In the genomic region with DNA sequence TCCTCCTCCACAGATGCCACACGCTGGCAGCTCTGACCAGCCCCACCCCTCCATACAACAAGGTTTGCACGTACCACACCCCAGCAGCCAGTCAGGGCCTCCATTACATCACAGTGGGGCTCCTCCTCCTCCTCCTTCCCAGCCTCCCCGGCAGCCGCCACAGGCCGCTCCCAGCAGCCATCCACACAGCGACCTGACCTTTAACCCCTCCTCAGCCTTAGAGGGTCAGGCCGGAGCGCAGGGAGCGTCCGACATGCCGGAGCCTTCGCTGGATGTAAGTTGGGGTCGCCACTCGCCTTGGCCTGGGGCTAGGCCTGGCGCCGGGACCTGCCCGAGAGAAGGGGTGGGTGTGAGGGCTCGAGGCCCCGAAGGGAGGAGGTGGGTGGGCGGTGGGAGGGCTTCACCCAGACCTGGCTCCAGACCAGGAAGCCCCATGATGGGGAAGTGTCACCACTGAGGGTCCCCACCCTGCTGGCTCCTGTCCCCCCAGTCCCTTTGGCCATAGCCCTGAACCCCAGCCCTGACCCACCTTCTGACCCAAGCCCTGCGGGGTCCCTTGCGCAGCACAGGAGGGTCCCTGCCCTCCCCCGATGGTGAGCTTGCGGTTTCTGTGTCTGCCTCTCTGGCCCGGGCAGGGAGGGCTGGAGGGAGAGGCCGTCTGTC, we compare ENCODE assay signal across 16 cellular contexts. TPM values are rescaled to one million over a fixed set of nuclear protein-coding genes. Genes with fewer than 3 reads are reported as not detected.
DNase-seq lines count a peak whose midpoint lies in the region; ATAC-seq, FAIRE-seq and TF ChIP-seq lines count a peak whose summit lies in the region.
"Had no signal": no experiment of that assay in that cellular context is flagged by ENCODE, and none has a peak within 500 bp of the region (broad histone marks: within the 10 kb centered on the region; RNA-seq: fewer than 3 reads in every experiment).

No MANE protein-coding gene starts in this region.

- H2BK120ac ChIP-seq in IMR-90 (ENCODE audit: low read depth, low read length), result no peak overlapping the region

- no peak overlapping the region for H2BK5ac ChIP-seq in IMR-90 (ENCODE audit: low read depth, low read length, poor library complexity, severe bottlenecking)

- dilution Hi-C loops in IMR-90 (cut with HindIII; ENCODE audit: low sequenced_read_pairs, unreplicated experiment), result no loop called here

- peak overlapping the region; percentile 82 for H2AK9ac ChIP-seq in IMR-90 (replicated peaks; ENCODE audit: low read depth, low read length, poor library complexity)

- H3K4me3 ChIP-seq in IMR-90 (ENCODE audit: insufficient read depth, low read depth, low read length) (no peak overlapping the region), GM12878 (no peak overlapping the region), psoas muscle (no peak overlapping the region)
- H3K4me3 ChIP-seq: thyroid gland had no signal

- FAIRE-seq in GM12878 (lab: Jason Lieb, UNC), result no peak

- H3K9me3 ChIP-seq in IMR-90 (ENCODE audit: control insufficient read depth, insufficient read depth, low read length) (no peaks in the 10 kb centered on the region), GM12878 (replicated peaks; ENCODE audit: control insufficient read depth, insufficient read depth, low read length) (no peaks in the 10 kb centered on the region), psoas muscle (no peaks in the 10 kb centered on the region)
- H3K9me3 ChIP-seq: thyroid gland had no signal

- peaks cover 84% of the 10 kb centered on the region for H3K36me3 ChIP-seq in IMR-90 (ENCODE audit: control insufficient read depth, insufficient read depth, low read length)
- peaks cover 13 to 44% of the 10 kb centered on the region in 2 experiments; a peak in 3 of 4 replicates for H3K36me3 ChIP-seq in GM12878 (ENCODE audit: control insufficient read depth in 2 of 2, insufficient read depth in 2 of 2, low read length in 1 of 2)
- H3K36me3 ChIP-seq in psoas muscle (ENCODE audit: insufficient read depth in 1 of 2, low read depth in 1 of 2), result peaks cover 5 to 78% of the 10 kb centered on the region in 2 donors

- no peak overlapping the region for H3K23ac ChIP-seq in IMR-90 (ENCODE audit: low read depth, low read length)

- RAD21 ChIA-PET in GM12878 (lab: Charles Lee; ENCODE audit: unreplicated experiment), result no interaction called here

- H3K14ac ChIP-seq in IMR-90 (replicated peaks; ENCODE audit: low read depth, low read length), result no peak overlapping the region

- no peaks in the 10 kb centered on the region; the same call in 1 of the 2 replicates for H4K20me1 ChIP-seq in IMR-90 (ENCODE audit: insufficient read depth, low read length)
- H4K20me1 ChIP-seq in GM12878 (ENCODE audit: control insufficient read depth, insufficient read depth), result no peaks in the 10 kb centered on the region

- H3K79me1 ChIP-seq in IMR-90 (ENCODE audit: low read depth in 1 of 2, low read length in 2 of 2), result peaks cover 15 to 50% of the 10 kb centered on the region in 2 experiments; a peak in 3 of 4 replicates

- H3K4me2 ChIP-seq in IMR-90 (ENCODE audit: low read depth, low read length) (no peak overlapping the region), GM12878 (ENCODE audit: control insufficient read depth, insufficient read depth) (no peak overlapping the region)
- H3K4me2 ChIP-seq: KMS-11 had no signal

- DNase-seq in IMR-90 (no peak), GM12878 (ENCODE audit: low read depth, low spot score) (no peak), left ventricle myocardium superior (peak; percentile 23), psoas muscle (peak; percentile 14 to 53), NCI-H526 treated with DMSO at 0.1 percent for 48 hours (lab: John Stamatoyannopoulos, UW) (no peak), GM19238 (ENCODE audit: insufficient read length, low spot score) (no peak), NCI-H2029 treated with DMSO at 0.1 percent for 48 hours (lab: John Stamatoyannopoulos, UW) (no peak)
- DNase-seq: activated B cell treated with CpG ODN at 0.5 μM for 24 hours, cortex of kidney, DMS79, HCEC 1CT, NCI-H1417, OCI-M1, thyroid gland had no signal

- H3K18ac ChIP-seq in IMR-90 (ENCODE audit: low read depth, low read length), result no peak overlapping the region

- no peak overlapping the region for H4K5ac ChIP-seq in IMR-90 (ENCODE audit: low read depth, low read length)

- 75% methylated on average over 4 of the region's 26 CpGs; no CpG with 5 or more reads in 1 of the 2 experiments for whole genome bisulfite sequencing in IMR-90 (ENCODE audit: extremely low coverage in 2 of 2, insufficient read length in 1 of 2), 2 experiments
- WGBS in GM12878 (ENCODE audit: insufficient coverage, insufficient replicate concordance, low lambda C conversion rate, missing lambda C conversion rate), result 99% methylated on average over 21 of the region's 26 CpGs
- WGBS in psoas muscle, 3 donors, result 90 to 96% (median 93%) methylated on average over 24 to 26 of the region's 26 CpGs

- 0 out of 2 replicates have a peak, but pooled peaks cover 2% of the 10 kb centered on the region for H3K9me1 ChIP-seq in IMR-90 (ENCODE audit: insufficient read depth, low read length)

- H3K4me1 ChIP-seq in IMR-90 (ENCODE audit: control insufficient read depth, insufficient read depth, low read length) (no peaks in the 10 kb centered on the region), GM12878 (ENCODE audit: control insufficient read depth, insufficient read depth, low read length) (no peaks in the 10 kb centered on the region), psoas muscle (peaks cover 14% of the 10 kb centered on the region)
- H3K4me1 ChIP-seq: thyroid gland had no signal

- CTCF ChIA-PET in IMR-90 (lab: Yijun Ruan, JAX) (no interaction called here), GM12878 (lab: Yijun Ruan, JAX) (no interaction called here)

- no TSS peak for BruUV-seq in IMR-90 (replicated peaks; lab: Mats Ljungman, UMichigan)
- BruUV-seq in GM12878 (replicated peaks; lab: Mats Ljungman, UMichigan), result no TSS peak

- POLR2A ChIA-PET in IMR-90 (lab: Charles Lee; ENCODE audit: unreplicated experiment) (no interaction called here), GM12878 (lab: Charles Lee) (no interaction called here)

- intact Hi-C loops in IMR-90 (cut with micrococcal nuclease) (no loop called here), GM12878 (cut with micrococcal nuclease; ENCODE audit: unreplicated experiment) (no loop called here), left ventricle myocardium superior (cut with micrococcal nuclease) (no loop called here), psoas muscle (cut with DNase I) (no loop called here)

- TF ChIP-seq RAD21 in IMR-90 (IDR thresholded peaks at IDR 0.05; ENCODE audit: low read length) (no peak), GM12878 (IDR thresholded peaks at IDR 0.05; ENCODE audit: insufficient read depth, low read depth, low read length) (no peak)

- no peak overlapping the region for H3K4ac ChIP-seq in IMR-90 (ENCODE audit: low read depth, low read length)

- no peak overlapping the region for H2AFZ ChIP-seq in IMR-90 (replicated peaks; ENCODE audit: low read length, poor library complexity)
- no peak overlapping the region for H2AFZ ChIP-seq in GM12878 (ENCODE audit: control insufficient read depth, low read depth, low read length)

- H3K27ac ChIP-seq in IMR-90 (ENCODE audit: insufficient read depth, low read length) (no peak overlapping the region), GM12878 (ENCODE audit: control insufficient read depth, insufficient read depth) (no peak overlapping the region), psoas muscle (no peak overlapping the region)
- H3K27ac ChIP-seq: KMS-11, thyroid gland had no signal

- H2AK5ac ChIP-seq in IMR-90 (ENCODE audit: low read depth, low read length), result no peak overlapping the region; the same call in 1 of the 2 replicates

- in situ Hi-C loops in IMR-90 (cut with MboI; ENCODE audit: low sequenced_read_pairs) (no loop called here), GM12878 (cut with MboI) (no loop called here)

- H3K56ac ChIP-seq in IMR-90 (ENCODE audit: extremely low read depth, insufficient read depth, low read length), result no peak overlapping the region

- TF ChIP-seq EP300 in GM12878 (IDR thresholded peaks at IDR 0.05; ENCODE audit: borderline replicate concordance in 1 of 2, control insufficient read depth in 1 of 2, low read depth in 2 of 2, low read length in 2 of 2), result no peak

- no peak overlapping the region for H2BK20ac ChIP-seq in IMR-90 (ENCODE audit: low read depth, low read length)

- ATAC-seq in IMR-90 (ENCODE audit: low read depth) (no peak), GM12878 (no peak), left ventricle myocardium superior (no peak), psoas muscle (no peak), HG02884 (IDR thresholded peaks at IDR 0.05; ENCODE audit: unreplicated experiment) (no peak)

- H4K91ac ChIP-seq in IMR-90 (ENCODE audit: insufficient read depth, low read depth, low read length), result no peak overlapping the region

- H3K9ac ChIP-seq in IMR-90 (ENCODE audit: low read depth, low read length) (no peak overlapping the region), GM12878 (ENCODE audit: control insufficient read depth, insufficient read depth, low read length) (no peak overlapping the region)
- H3K9ac ChIP-seq: KMS-11 had no signal

- no peak for TF ChIP-seq POLR2A in IMR-90 (IDR thresholded peaks at IDR 0.05; ENCODE audit: low read depth, low read length)
- TF ChIP-seq POLR2A in GM12878 (IDR thresholded peaks at IDR 0.05; ENCODE audit: low read depth, low read length), result peak; percentile 26; the same call in 1 of the 2 replicates

- SMC1A ChIA-PET in GM12878 (lab: Charles Lee; ENCODE audit: uncharacterized antibody, unreplicated experiment), result no interaction called here

- H4K8ac ChIP-seq in IMR-90 (ENCODE audit: low read depth in 2 of 2, low read length in 2 of 2), result no peak overlapping the region

- TF ChIP-seq CTCF in IMR-90 (conservative IDR thresholded peaks at IDR 0.05; ENCODE audit: low read depth, low read length) (no peak), GM12878 (IDR thresholded peaks at IDR 0.05 in 2 of 3, conservative IDR thresholded peaks at IDR 0.05 in 1 of 3; ENCODE audit: control insufficient read depth in 2 of 3, extremely low read depth in 1 of 3, insufficient read depth in 1 of 3, low read depth in 3 of 3, low read length in 3 of 3) (no peak), psoas muscle (IDR thresholded peaks at IDR 0.05) (no peak)

- no peaks in the 10 kb centered on the region for H3K27me3 ChIP-seq in IMR-90 (ENCODE audit: control insufficient read depth, insufficient read depth, low read length)
- no peaks in the 10 kb centered on the region for H3K27me3 ChIP-seq in GM12878 (replicated peaks in 1 of 2; ENCODE audit: control insufficient read depth in 2 of 2, insufficient read depth in 2 of 2, low read length in 1 of 2)
- no peaks in the 10 kb centered on the region for H3K27me3 ChIP-seq in psoas muscle (ENCODE audit: insufficient read depth in 3 of 3, low read length in 2 of 3)
- H3K27me3 ChIP-seq: thyroid gland had no signal

- H3K79me2 ChIP-seq in GM12878 (ENCODE audit: control insufficient read depth, insufficient read depth, low read length), result no peaks in the 10 kb centered on the region

- no peak overlapping the region for H2BK15ac ChIP-seq in IMR-90 (ENCODE audit: low read depth, low read length)

RNA-seq across cellular contexts. Expression of gene PPIF, which starts 36.2 kb away (rescaled TPM):
- 29.2 and 29.7 TPM in 2 replicates for total RNA-seq in IMR-90 (2012; rRNA removed)
- 127 and 130 TPM in 2 replicates for polyA plus RNA-seq in IMR-90 (2012; rRNA removed)
- 113 and 150 TPM in 2 replicates for polyA plus RNA-seq in IMR-90 (2012; cell fraction: cytosol; rRNA removed)
- 205 and 248 TPM in 2 replicates for polyA plus RNA-seq in IMR-90 (2012; cell fraction: nucleus; rRNA removed; ENCODE audit: low replicate concordance)
- total RNA-seq in GM12878 (2013; cell fraction: nucleolus; rRNA removed), result 73.4 and 105 TPM in 2 replicates
- total RNA-seq in GM12878 (2014; rRNA removed), result 52.1 and 52.4 TPM in 2 replicates
- 69.0 and 78.3 TPM in 2 replicates for total RNA-seq in GM12878 (2014; rRNA removed; fragmentation: Illumina TruSeq; extraction: Trizol)
- total RNA-seq in GM12878 (2021), result 162 and 180 TPM in 2 replicates
- polyA plus RNA-seq in GM12878 (2011; ENCODE audit: low read depth), result 78.0 TPM
- 111 and 145 TPM in 2 replicates for polyA plus RNA-seq in GM12878 (2011; rRNA removed)
- polyA plus RNA-seq in GM12878 (2011; cell fraction: cytosol; rRNA removed), result 220 and 257 TPM in 2 replicates
- 250 and 304 TPM in 2 replicates for polyA plus RNA-seq in GM12878 (2011; cell fraction: nucleus; rRNA removed)
- polyA plus RNA-seq in GM12878 (2012), result 81.9 and 104 TPM in 2 replicates
- polyA plus RNA-seq in GM12878 (2014; fragmentation: Illumina TruSeq; extraction: Trizol), result 106 and 164 TPM in 2 replicates
- 10 to 100 TPM; 28.8 to 71.9 TPM for polyA plus RNA-seq in GM12878 (2014; fragmentation: Nextera tagmentation; extraction: Ambion mirVana)
- polyA plus RNA-seq in GM12878 (2014; rRNA removed), result 127 and 129 TPM in 2 replicates
- 100 to 1,000 TPM; 129 to 140 TPM for polyA plus RNA-seq in GM12878 (2016; fragmentation: Nextera tagmentation; extraction: Ambion mirVana)
- 132 and 134 TPM in 2 replicates for polyA minus RNA-seq in GM12878 (2011; rRNA and poly(A)+ RNA removed)
- 44.8 and 52.4 TPM in 2 replicates for polyA minus RNA-seq in GM12878 (2011; cell fraction: cytosol; rRNA and poly(A)+ RNA removed)
- polyA minus RNA-seq in GM12878 (2011; cell fraction: nucleus; rRNA and poly(A)+ RNA removed), result 114 and 180 TPM in 2 replicates
- 139 TPM for total RNA-seq in left ventricle myocardium superior
- total RNA-seq in psoas muscle, result 100 to 1,000 TPM in 2 of 4 donors, 10 to 100 TPM in 2; 44.6 to 181 (median 89.4) TPM
- polyA plus RNA-seq in psoas muscle, result 100 to 1,000 TPM in 1 of 3 donors, 10 to 100 TPM in 2; 85.4 to 297 (median 85.9) TPM

Comparison
In these comparisons a context has a peak if more than half of its experiments do, and no peak if none do; other contexts are left out.
1. DNase-seq: peak in left ventricle myocardium superior (single experiment) and psoas muscle (2 of 2); none in IMR-90 (single experiment), GM12878 (single experiment), NCI-H526 treated with DMSO at 0.1 percent for 48 hours (single experiment), GM19238 (single experiment) and NCI-H2029 treated with DMSO at 0.1 percent for 48 hours (single experiment).